8 cellular contexts compared by ENCODE assay signal in the genomic region with DNA sequence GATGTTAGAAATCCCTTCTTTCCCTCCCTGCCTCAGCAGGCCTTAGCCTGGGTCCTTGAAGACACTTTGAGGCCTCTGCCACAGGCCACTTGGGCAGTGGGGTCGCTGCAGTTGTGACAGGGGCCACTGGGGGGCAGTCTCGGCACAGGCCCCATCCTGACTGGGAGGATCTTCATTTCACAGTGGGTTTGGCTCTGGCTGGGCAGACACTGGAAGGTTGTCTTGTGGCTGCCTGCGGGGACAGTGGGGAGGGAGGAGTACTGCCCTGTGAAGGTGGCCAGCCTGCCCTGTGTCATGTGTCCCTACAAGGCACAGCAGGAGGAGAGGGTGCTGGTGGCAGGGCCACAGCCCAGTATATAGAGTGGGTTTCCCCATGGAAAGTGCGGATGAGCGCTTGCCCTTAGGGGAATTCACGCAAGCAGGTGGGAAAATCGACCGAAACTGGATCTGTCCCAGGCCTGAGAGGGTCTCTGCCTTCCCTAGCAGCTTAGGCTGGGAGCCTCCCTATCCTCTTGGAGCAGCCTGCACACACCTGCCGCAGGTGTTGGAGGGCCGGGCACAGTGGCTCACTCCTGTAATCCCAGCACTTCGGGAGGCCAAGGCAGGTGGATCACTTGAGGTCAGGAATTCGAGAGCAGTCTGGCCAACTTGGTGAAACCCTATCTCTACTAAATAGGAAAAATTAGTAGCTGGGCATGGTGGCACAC. TPM values are rescaled to one million over a fixed set of nuclear protein-coding genes. Genes with fewer than 3 reads are reported as not detected.
A peak's percentile ranks its signal among the peaks of the same experiment; 100 is the strongest.
DNase-seq lines count a peak whose midpoint lies in the region; ATAC-seq and TF ChIP-seq lines count a peak whose summit lies in the region.

No MANE protein-coding gene starts in this region.

- H3K36me3 ChIP-seq in NT2/D1 (ENCODE audit: insufficient read depth, insufficient read length, low read length) (peaks cover 95% of the 10 kb centered on the region), esophagus squamous epithelium (peaks cover 55 to 100% (median 69%) of the 10 kb centered on the region in 3 donors), neural cell (ENCODE audit: insufficient read depth, low read length) (no peaks in the 10 kb centered on the region)

- no peak for TF ChIP-seq POLR2A in esophagus squamous epithelium (IDR thresholded peaks at IDR 0.05)

- H3K27ac ChIP-seq in AG04450 (ENCODE audit: low read depth, low read length), result no peak overlapping the region
- H3K27ac ChIP-seq in esophagus squamous epithelium, result peak overlapping the region in 1 of 4 donors; percentile 34
- no peak overlapping the region for H3K27ac ChIP-seq in neural cell (ENCODE audit: low read length)

- TF ChIP-seq CTCF in AG04450 (IDR thresholded peaks at IDR 0.05; ENCODE audit: low read depth, low read length) (peak; percentile 90), GM20000 (IDR thresholded peaks at IDR 0.05; ENCODE audit: extremely low read depth, missing control alignments) (peak; percentile 93), esophagus squamous epithelium (IDR thresholded peaks at IDR 0.05) (peak; percentile 70 to 86 (median 82)), neural cell (IDR thresholded peaks at IDR 0.05; ENCODE audit: poor library complexity, severe bottlenecking) (peak; percentile 72)

- ATAC-seq in GM18498 (IDR thresholded peaks at IDR 0.05; ENCODE audit: unreplicated experiment), result no peak

- no peaks in the 10 kb centered on the region for H4K20me1 ChIP-seq in neural cell (ENCODE audit: insufficient read depth)

- no peak overlapping the region for H3K4me2 ChIP-seq in neural cell (ENCODE audit: low read length)

- H3K4me1 ChIP-seq in NT2/D1 (ENCODE audit: insufficient read depth, insufficient read length) (peaks cover 25% of the 10 kb centered on the region), esophagus squamous epithelium (peaks cover 4 to 10% (median 4%) of the 10 kb centered on the region in 3 donors)

- no peaks in the 10 kb centered on the region for H3K9me2 ChIP-seq in neural cell (ENCODE audit: insufficient read depth, low read length)

- no peaks in the 10 kb centered on the region for H3K79me2 ChIP-seq in neural cell (replicated peaks; ENCODE audit: insufficient read depth, low read length)

- intact Hi-C loops in esophagus squamous epithelium (cut with DNase I), result no loop called here

- CTCF ChIA-PET in AG04450 (lab: Charles Lee), result interaction anchor here (0.5 to 2.5 kb wide), 13 partner anchors 11 to 233 kb away, joined by 3 to 9 read pairs (median 3); no protein-coding TSS in a partner anchor

- no peak overlapping the region for H2AFZ ChIP-seq in neural cell (ENCODE audit: low read depth, low read length)

- no peak for TF ChIP-seq EP300 in neural cell (conservative IDR thresholded peaks at IDR 0.05; ENCODE audit: poor library complexity, severe bottlenecking)

- POLR2A ChIA-PET in AG04450 (lab: Yijun Ruan, JAX), result interaction anchor here (0.6 kb wide), 1 partner anchor 12 kb away, joined by 3 read pairs; no protein-coding TSS in a partner anchor

- H3K9ac ChIP-seq in NT2/D1 (ENCODE audit: insufficient read length, low read depth) (no peak overlapping the region), neural cell (ENCODE audit: low read length) (no peak overlapping the region)

- peak; percentile 63 for TF ChIP-seq RAD21 in neural cell (conservative IDR thresholded peaks at IDR 0.05)

- H3K4me3 ChIP-seq in AG04450 (ENCODE audit: low read depth, low read length), result no peak overlapping the region
- no peak overlapping the region for H3K4me3 ChIP-seq in NT2/D1 (ENCODE audit: insufficient read length, low read depth)
- H3K4me3 ChIP-seq in esophagus squamous epithelium, result no peak overlapping the region
- H3K4me3 ChIP-seq in neural cell (ENCODE audit: low read length), result no peak overlapping the region

- WGBS in esophagus squamous epithelium, 2 donors, result 0 to 83% methylated on average over 2 to 3 of the region's 12 CpGs

- no peaks in the 10 kb centered on the region for H3F3A ChIP-seq in neural cell (ENCODE audit: insufficient read depth, low read length, poor library complexity, severe bottlenecking)

- DNase-seq in AG04450 (ENCODE audit: low read depth, low spot score) (no peak), GM20000 (ENCODE audit: low spot score) (peak; percentile 91), NT2/D1 (ENCODE audit: low read depth, low spot score) (peak; percentile 57), activated T-cell treated with anti-CD3 and anti-CD28 coated beads for 48 hours (ENCODE audit: low read depth) (peak; percentile 74), esophagus squamous epithelium (lab: John Stamatoyannopoulos, UW) (no peak), superior temporal gyrus (ENCODE audit: extremely low spot score) (peak; percentile 78)

- H3K9me3 ChIP-seq in AG04450 (ENCODE audit: control insufficient read depth, insufficient read depth, low read length), result no peaks in the 10 kb centered on the region; the same call in 1 of the 2 replicates
- no peaks in the 10 kb centered on the region for H3K9me3 ChIP-seq in NT2/D1 (ENCODE audit: insufficient read depth, low read length)
- no peaks in the 10 kb centered on the region for H3K9me3 ChIP-seq in esophagus squamous epithelium
- H3K9me3 ChIP-seq in neural cell (ENCODE audit: low read length), result no peaks in the 10 kb centered on the region

- H3K27me3 ChIP-seq in AG04450 (ENCODE audit: control insufficient read depth, insufficient read depth, low read length) (no peaks in the 10 kb centered on the region), NT2/D1 (ENCODE audit: insufficient read depth, insufficient read length) (no peaks in the 10 kb centered on the region), esophagus squamous epithelium (no peaks in the 10 kb centered on the region), neural cell (ENCODE audit: insufficient read depth, low read depth, low read length) (no peaks in the 10 kb centered on the region)

TF ChIP-seq in neural cell, 6 proteins besides CTCF, POLR2A, EP300 and RAD21:
- TF ChIP-seq MXI1 (conservative IDR thresholded peaks at IDR 0.05; ENCODE audit: poor library complexity, severe bottlenecking) (no peak), SMC3 (conservative IDR thresholded peaks at IDR 0.05; ENCODE audit: poor library complexity) (peak; percentile 67)

RNA-seq across cellular contexts. Expression of gene GINS2, which starts 28.8 kb away (rescaled TPM):
- polyA plus RNA-seq in AG04450 (2011; rRNA removed) (4.2 and 5.1 TPM in 2 replicates), neural cell (6.1 and 9.2 TPM in 2 replicates)
- 2.9 and 3.8 TPM in 2 replicates for polyA minus RNA-seq in AG04450 (2011; rRNA and poly(A)+ RNA removed)
- total RNA-seq in esophagus squamous epithelium, result 10 to 100 TPM in 1 of 4 donors, 1 to 10 TPM in 3; 2.5 to 12.6 (median 6.7) TPM
- 4.3 and 4.4 TPM in 2 replicates for polyA minus RNA-seq in neural cell

RNA-seq across cellular contexts. Expression of gene GSE1, which starts 46.8 kb away (rescaled TPM):
- 18.2 and 21.0 TPM in 2 replicates for polyA plus RNA-seq in AG04450 (2011; rRNA removed)
- 23.7 and 24.1 TPM in 2 replicates for polyA minus RNA-seq in AG04450 (2011; rRNA and poly(A)+ RNA removed)
- 10 to 100 TPM; 24.6 to 33.6 (median 28.9) TPM for total RNA-seq in esophagus squamous epithelium
- polyA plus RNA-seq in neural cell, result 35.6 and 38.3 TPM in 2 replicates
- polyA minus RNA-seq in neural cell, result 65.7 and 89.0 TPM in 2 replicates

Comparison
In these comparisons a context has a peak if more than half of its experiments do, and no peak if none do; other contexts are left out.
1. DNase-seq: peak in GM20000 (single experiment), NT2/D1 (single experiment), activated T-cell treated with anti-CD3 and anti-CD28 coated beads for 48 hours (single experiment) and superior temporal gyrus (single experiment); none in AG04450 (single experiment) and esophagus squamous epithelium (single experiment).
2. Peak in every context shown above with its lines, with median percentiles within 50 percentile points of each other: CTCF ChIP-seq.